In the genomic region with DNA sequence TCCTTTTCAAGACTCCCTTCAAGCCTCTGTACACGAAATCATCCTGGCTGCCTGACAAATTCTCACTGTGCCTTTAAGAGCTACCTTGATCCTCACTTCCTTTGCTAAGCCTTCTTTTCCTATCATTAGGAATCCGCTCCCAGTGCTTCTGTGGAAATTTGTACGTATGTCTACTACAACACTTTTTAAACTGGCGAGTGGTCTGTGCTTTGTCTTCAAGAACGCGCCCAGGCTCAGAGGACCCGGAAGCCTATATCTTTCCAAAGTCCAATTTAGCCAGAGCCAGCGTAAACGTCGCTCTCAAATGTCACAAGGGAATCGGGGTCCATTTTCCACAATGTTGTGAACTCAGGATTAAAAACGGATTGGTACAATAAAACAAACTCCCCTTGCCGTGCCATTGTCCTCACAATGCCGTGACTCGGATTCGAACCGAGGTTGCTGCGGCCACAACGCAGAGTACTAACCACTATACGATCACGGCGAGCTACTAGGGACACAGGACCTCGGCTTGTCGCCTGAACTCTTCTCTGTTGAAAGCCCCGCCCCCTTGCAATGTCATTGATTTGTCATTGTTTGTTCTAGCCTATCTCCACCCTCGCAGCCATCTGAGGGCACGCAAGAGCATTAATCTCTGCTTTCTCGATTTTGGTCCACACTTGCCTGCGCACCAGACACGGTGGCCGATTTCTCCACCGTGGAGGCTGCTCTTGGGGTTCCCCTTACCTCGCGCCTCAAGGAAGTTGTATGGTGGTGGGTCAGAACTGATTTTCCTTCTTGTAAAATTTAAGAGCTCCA, we compare ENCODE assay signal across 1 cellular context.
TF ChIP-seq lines count a peak whose summit lies in the region.

No MANE protein-coding gene starts in this region.

TF ChIP-seq in HCT116, 20 proteins besides CTCF, POLR2A, EP300 and RAD21 (continued from another document):
- TF ChIP-seq, protein P1, sequence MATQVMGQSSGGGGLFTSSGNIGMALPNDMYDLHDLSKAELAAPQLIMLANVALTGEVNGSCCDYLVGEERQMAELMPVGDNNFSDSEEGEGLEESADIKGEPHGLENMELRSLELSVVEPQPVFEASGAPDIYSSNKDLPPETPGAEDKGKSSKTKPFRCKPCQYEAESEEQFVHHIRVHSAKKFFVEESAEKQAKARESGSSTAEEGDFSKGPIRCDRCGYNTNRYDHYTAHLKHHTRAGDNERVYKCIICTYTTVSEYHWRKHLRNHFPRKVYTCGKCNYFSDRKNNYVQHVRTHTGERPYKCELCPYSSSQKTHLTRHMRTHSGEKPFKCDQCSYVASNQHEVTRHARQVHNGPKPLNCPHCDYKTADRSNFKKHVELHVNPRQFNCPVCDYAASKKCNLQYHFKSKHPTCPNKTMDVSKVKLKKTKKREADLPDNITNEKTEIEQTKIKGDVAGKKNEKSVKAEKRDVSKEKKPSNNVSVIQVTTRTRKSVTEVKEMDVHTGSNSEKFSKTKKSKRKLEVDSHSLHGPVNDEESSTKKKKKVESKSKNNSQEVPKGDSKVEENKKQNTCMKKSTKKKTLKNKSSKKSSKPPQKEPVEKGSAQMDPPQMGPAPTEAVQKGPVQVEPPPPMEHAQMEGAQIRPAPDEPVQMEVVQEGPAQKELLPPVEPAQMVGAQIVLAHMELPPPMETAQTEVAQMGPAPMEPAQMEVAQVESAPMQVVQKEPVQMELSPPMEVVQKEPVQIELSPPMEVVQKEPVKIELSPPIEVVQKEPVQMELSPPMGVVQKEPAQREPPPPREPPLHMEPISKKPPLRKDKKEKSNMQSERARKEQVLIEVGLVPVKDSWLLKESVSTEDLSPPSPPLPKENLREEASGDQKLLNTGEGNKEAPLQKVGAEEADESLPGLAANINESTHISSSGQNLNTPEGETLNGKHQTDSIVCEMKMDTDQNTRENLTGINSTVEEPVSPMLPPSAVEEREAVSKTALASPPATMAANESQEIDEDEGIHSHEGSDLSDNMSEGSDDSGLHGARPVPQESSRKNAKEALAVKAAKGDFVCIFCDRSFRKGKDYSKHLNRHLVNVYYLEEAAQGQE (IDR thresholded peaks at IDR 0.05; ENCODE audit: low read depth) = no peak
TF ChIP-seq in HCT116: peak in this region for 3.
